8 cellular contexts compared by ENCODE assay signal in the genomic region with DNA sequence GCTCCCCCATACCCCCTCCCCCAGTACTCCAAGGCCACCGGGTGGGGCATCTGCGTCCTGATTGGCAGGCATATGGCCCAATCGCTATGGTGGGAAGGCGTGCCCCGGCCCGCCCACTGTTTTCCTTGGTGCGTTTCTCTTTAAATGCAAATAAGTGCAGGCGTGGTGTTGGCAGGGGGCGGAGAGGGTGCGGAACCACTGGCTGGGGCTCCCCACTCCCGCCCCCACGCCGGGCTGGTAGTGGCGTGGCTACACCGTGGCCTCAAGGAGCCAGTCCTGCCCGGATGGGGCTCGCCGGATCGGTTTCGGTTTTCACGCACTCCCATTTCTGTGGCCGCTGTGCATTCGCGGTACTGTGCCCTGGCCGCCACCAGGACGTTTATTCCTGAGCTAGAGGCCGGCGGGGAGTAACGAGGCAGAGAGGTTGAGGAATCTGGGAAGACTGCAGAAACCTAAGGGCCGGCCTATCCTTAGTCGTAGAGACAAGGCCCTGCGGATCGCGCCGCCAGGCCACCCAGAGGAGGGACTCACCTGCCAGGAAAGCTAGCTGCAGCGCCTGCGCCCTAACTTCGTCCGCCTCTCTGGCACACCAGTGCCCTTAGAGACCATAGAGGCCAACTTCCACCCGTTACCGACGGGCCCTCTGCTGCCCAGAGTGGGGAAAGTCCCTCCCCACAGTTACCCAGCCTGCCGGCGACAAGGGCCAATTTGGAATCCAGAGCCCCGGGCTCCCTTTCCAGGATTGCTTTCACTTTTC. TPM values are rescaled to one million over a fixed set of nuclear protein-coding genes. Genes with fewer than 3 reads are reported as not detected.
DNase-seq lines count a peak whose midpoint lies in the region; TF ChIP-seq lines count a peak whose summit lies in the region.

No MANE protein-coding gene starts in this region.

- H2AFZ ChIP-seq in GM23248 = peak overlapping the region; percentile 95

- no peaks in the 10 kb centered on the region for H3K9me3 ChIP-seq in GM23248 (ENCODE audit: low read depth)

- peak overlapping the region; percentile 80 for H3K4me3 Mint-ChIP-seq in nephron progenitor cell
- peak overlapping the region; percentile 82 for H3K4me3 Mint-ChIP-seq in stimulated activated naive CD8-positive, alpha-beta T cell treated with anti-CD3 and anti-CD28 coated beads, Interleukin-15, Interleukin-2, amounts not matched to agents 100 ng/mL and 50 ng/mL, for 24 hours

- H3K4me1 ChIP-seq in GM23248 (ENCODE audit: insufficient read depth) = peaks cover 18% of the 10 kb centered on the region

- peaks cover 5% of the 10 kb centered on the region for H3K27me3 Mint-ChIP-seq in nephron progenitor cell (ENCODE audit: low read depth, poor library complexity)
- H3K27me3 Mint-ChIP-seq in stimulated activated naive CD8-positive, alpha-beta T cell treated with anti-CD3 and anti-CD28 coated beads, Interleukin-15, Interleukin-2, amounts not matched to agents 100 ng/mL and 50 ng/mL, for 24 hours = no peaks in the 10 kb centered on the region

- H3F3A ChIP-seq in GM23248 (ENCODE audit: insufficient read depth) = no peaks in the 10 kb centered on the region

- peaks cover 40% of the 10 kb centered on the region for H3K9me3 Mint-ChIP-seq in nephron progenitor cell
- no peaks in the 10 kb centered on the region for H3K9me3 Mint-ChIP-seq in stimulated activated naive CD8-positive, alpha-beta T cell treated with anti-CD3 and anti-CD28 coated beads, Interleukin-15, Interleukin-2, amounts not matched to agents 100 ng/mL and 50 ng/mL, for 24 hours

- H3K36me3 ChIP-seq in GM23248 (ENCODE audit: low read depth) = no peaks in the 10 kb centered on the region

- peak overlapping the region; percentile 95 for H3K27ac Mint-ChIP-seq in nephron progenitor cell
- H3K27ac Mint-ChIP-seq in stimulated activated naive CD8-positive, alpha-beta T cell treated with anti-CD3 and anti-CD28 coated beads, Interleukin-15, Interleukin-2, amounts not matched to agents 100 ng/mL and 50 ng/mL, for 24 hours = peak overlapping the region; percentile 80

- peak overlapping the region; percentile 95 for H3K9ac ChIP-seq in GM23248

- WGBS in GM23248 (ENCODE audit: low coverage in 1 of 2, low lambda C conversion rate in 2 of 2, missing lambda C conversion rate in 2 of 2), 2 experiments = 2% methylated on average over 26 to 32 of the region's 45 CpGs

- H3K36me3 Mint-ChIP-seq in nephron progenitor cell (ENCODE audit: low read depth) = no peaks in the 10 kb centered on the region
- H3K36me3 Mint-ChIP-seq in stimulated activated naive CD8-positive, alpha-beta T cell treated with anti-CD3 and anti-CD28 coated beads, Interleukin-15, Interleukin-2, amounts not matched to agents 100 ng/mL and 50 ng/mL, for 24 hours (ENCODE audit: low read depth) = no peaks in the 10 kb centered on the region

- H3K4me3 ChIP-seq in GM23248 (peak overlapping the region; percentile 96), fibroblast of pulmonary artery (replicated peaks; ENCODE audit: low read depth, low read length) (peak overlapping the region; percentile 62)

- TF ChIP-seq CTCF in fibroblast of pulmonary artery (IDR thresholded peaks at IDR 0.05; ENCODE audit: low read length, missing control alignments) (no peak), nephron progenitor cell (IDR thresholded peaks at IDR 0.05) (no peak)

- H3K27ac ChIP-seq in GM23248 = peak overlapping the region; percentile 88

- peaks cover 34% of the 10 kb centered on the region for H3K4me1 Mint-ChIP-seq in nephron progenitor cell
- H3K4me1 Mint-ChIP-seq in stimulated activated naive CD8-positive, alpha-beta T cell treated with anti-CD3 and anti-CD28 coated beads, Interleukin-15, Interleukin-2, amounts not matched to agents 100 ng/mL and 50 ng/mL, for 24 hours (ENCODE audit: low read depth) = peaks cover 13% of the 10 kb centered on the region

- in situ Hi-C loops in GM23248 (cut with MboI) = no loop called here

- no peaks in the 10 kb centered on the region for H3K27me3 ChIP-seq in GM23248 (replicated peaks; ENCODE audit: insufficient read depth)

- H4K20me1 ChIP-seq in GM23248 (ENCODE audit: insufficient read depth) = no peaks in the 10 kb centered on the region

- no peaks in the 10 kb centered on the region for H3K9me2 ChIP-seq in GM23248 (ENCODE audit: insufficient read depth)

- no peaks in the 10 kb centered on the region for H3K79me2 ChIP-seq in GM23248 (ENCODE audit: insufficient read depth)

- H3K4me2 ChIP-seq in GM23248 (ENCODE audit: unreplicated experiment) = peak overlapping the region; percentile 93

- DNase-seq in EL (peak; percentile 89), GM23248 (peak; percentile 91), LHCN-M2 (ENCODE audit: low read depth) (peak; percentile 89), RPMI8226 (peak; percentile 95), fibroblast of pulmonary artery (ENCODE audit: low read depth) (peak; percentile 91), nephron progenitor cell (peak; percentile 90)
- DNase-seq in activated T-helper 9 cell treated with anti-CD3 and anti-CD28 coated beads, Interleukin-2, amount 50 U/mL, for 16 hours (ENCODE audit: low read depth) = peak; percentile 76

RNA-seq across cellular contexts. Expression of a gene that starts 0.4 kb away (rescaled TPM):
- total RNA-seq in GM23248 (2014; rRNA removed; shearing (Covaris generic)) = 1.9 and 2.3 TPM in 2 replicates
- 0.05 and 0.11 TPM in 2 replicates for polyA plus RNA-seq in GM23248 (2016; fragmentation: Nextera tagmentation; extraction: Ambion mirVana)
- total RNA-seq in LHCN-M2 (2014; rRNA removed) = 1.7 and 1.8 TPM in 2 replicates
- polyA plus RNA-seq in LHCN-M2 (2012) = 1.00 TPM

RNA-seq across cellular contexts. Expression of a gene that starts 24.5 kb away (rescaled TPM):
- 0.22 TPM in 1 of 2 replicates, not detected in the other for total RNA-seq in GM23248 (2014; rRNA removed; shearing (Covaris generic))
- polyA plus RNA-seq in GM23248 (2016; fragmentation: Nextera tagmentation; extraction: Ambion mirVana) = not detected in 2 replicates
- total RNA-seq in LHCN-M2 (2014; rRNA removed) = not detected in 2 replicates
- polyA plus RNA-seq in LHCN-M2 (2012) = not detected

Comparison
In these comparisons a context has a peak if more than half of its experiments do, and no peak if none do; other contexts are left out.
1. Peak in every context shown above with its lines: DNase-seq, H3K4me3 ChIP-seq and H3K27ac ChIP-seq.